10 cellular contexts compared by ENCODE assay signal in the genomic region with DNA sequence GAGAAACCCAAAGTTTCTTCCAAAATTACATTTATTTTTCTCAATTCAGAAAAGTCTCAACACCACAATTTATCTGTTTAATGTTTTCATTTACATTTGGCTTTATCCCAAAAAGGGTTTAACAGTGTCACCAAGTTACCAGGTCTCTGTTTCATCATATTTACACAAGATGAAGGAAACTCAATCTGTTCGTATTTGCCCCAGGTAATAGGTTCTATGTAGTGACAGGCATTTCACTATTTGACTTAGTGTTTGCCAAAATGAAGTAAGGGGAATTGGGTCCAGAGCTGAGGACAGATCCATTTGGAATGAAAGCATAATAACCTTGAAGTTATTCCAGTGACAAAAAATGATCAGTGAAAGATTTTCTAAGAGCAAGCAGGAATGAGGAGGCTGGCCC. TPM values are rescaled to one million over a fixed set of nuclear protein-coding genes. Genes with fewer than 3 reads are reported as not detected.
DNase-seq lines count a peak whose midpoint lies in the region; ATAC-seq and TF ChIP-seq lines count a peak whose summit lies in the region.
"Had no signal": no experiment of that assay in that cellular context is flagged by ENCODE, and none has a peak within 500 bp of the region (broad histone marks: within the 10 kb centered on the region; RNA-seq: fewer than 3 reads in every experiment).

No MANE protein-coding gene starts in this region.

- ATAC-seq in Panc1, result no peak
- ATAC-seq in HG02970 (IDR thresholded peaks at IDR 0.05; ENCODE audit: low FRiP score, unreplicated experiment), result no peak
- no peak for ATAC-seq in HG03139 (IDR thresholded peaks at IDR 0.05; ENCODE audit: unreplicated experiment)
- no peak for ATAC-seq in GM18498 (IDR thresholded peaks at IDR 0.05; ENCODE audit: unreplicated experiment)

- CTCF ChIA-PET in Panc1 (lab: Charles Lee), result interaction anchor here (0.8 to 2.7 kb wide), 3 partner anchors 81 to 142 kb away, joined by 3 to 20 read pairs (median 6); no protein-coding TSS in a partner anchor

- BruUV-seq in Panc1 (replicated peaks; lab: Mats Ljungman, UMichigan), result no TSS peak

- intact Hi-C loops in Panc1 (cut with micrococcal nuclease; ENCODE audit: unreplicated experiment) (loop anchor here (1.0 to 2.0 kb wide), 2 partner anchors 139 to 225 kb away; no protein-coding TSS in a partner anchor), tibial artery (cut with DNase I; ENCODE audit: low total_unique reads) (loop anchor here (1.0 kb wide), 1 partner anchor 139 kb away; no protein-coding TSS in a partner anchor)

- H3K4me1 ChIP-seq in Panc1 (ENCODE audit: control insufficient read depth, insufficient read depth, low read length), result peaks cover 7% of the 10 kb centered on the region
- peaks cover 0 to 19% (median 16%) of the 10 kb centered on the region in 4 donors for H3K4me1 ChIP-seq in liver (ENCODE audit: control insufficient read depth in 4 of 4, insufficient read depth in 4 of 4, low read length in 3 of 4)
- H3K4me1 ChIP-seq in tibial artery, result peaks cover 0 to 21% (median 5%) of the 10 kb centered on the region in 4 donors
- H3K4me1 ChIP-seq: colonic mucosa had no signal

- DNase-seq in DMS153 (lab: John Stamatoyannopoulos, UW) (peak; percentile 7), DMS153 treated with DMSO at 0.1 percent for 48 hours (lab: John Stamatoyannopoulos, UW; ENCODE audit: unreplicated experiment) (no peak), Panc1 (ENCODE audit: low read depth, low spot score) (no peak), tibial artery (no peak)
- DNase-seq: NCI-H1417 treated with DMSO at 0.1 percent for 48 hours had no signal

- TF ChIP-seq CTCF in Panc1 (IDR thresholded peaks at IDR 0.05) (no peak), liver (IDR thresholded peaks at IDR 0.05; ENCODE audit: low read depth, low read length, missing input control) (no peak), tibial artery (IDR thresholded peaks at IDR 0.05) (no peak)

- WGBS in liver, result 19% methylated on average over 1 of the region's 1 CpG

- in situ Hi-C loops in Panc1 (cut with HindIII; ENCODE audit: low pct_unique_long_range_greater_than_20kb, low sequenced_read_pairs), result no loop called here

- peak in 1 of 2 donors; percentile 22 for TF ChIP-seq RAD21 in liver (IDR thresholded peaks at IDR 0.05)

- H3K9me3 ChIP-seq in Panc1 (ENCODE audit: control insufficient read depth, insufficient read depth, low read depth, low read length) (no peaks in the 10 kb centered on the region), liver (ENCODE audit: control insufficient read depth in 4 of 4, low read length in 3 of 4) (no peaks in the 10 kb centered on the region), tibial artery (no peaks in the 10 kb centered on the region)
- H3K9me3 ChIP-seq: colonic mucosa had no signal

- H3K27ac ChIP-seq in Panc1 (ENCODE audit: low read length) (peak overlapping the region; percentile 46; the same call in 1 of the 2 replicates), liver (ENCODE audit: low read depth in 1 of 2, low read length in 2 of 2) (peak overlapping the region; percentile 33 to 64), tibial artery (peak overlapping the region; percentile 50 to 61)
- H3K27ac ChIP-seq: colonic mucosa had no signal

- H3K4me3 ChIP-seq in Panc1 (ENCODE audit: low read depth in 2 of 2, low read length in 2 of 2), result no peak overlapping the region
- no peak overlapping the region for H3K4me3 ChIP-seq in liver (ENCODE audit: low read depth in 1 of 3, low read length in 3 of 3)
- H3K4me3 ChIP-seq in tibial artery, result no peak overlapping the region
- H3K4me3 ChIP-seq: colonic mucosa had no signal

- peak overlapping the region in 1 of 2 donors; percentile 47 for H3K9ac ChIP-seq in liver (ENCODE audit: low read depth in 1 of 2, low read length in 2 of 2)

- H3K27me3 ChIP-seq in Panc1 (ENCODE audit: control insufficient read depth, insufficient read depth, low read length) (no peaks in the 10 kb centered on the region), liver (ENCODE audit: control insufficient read depth in 4 of 4, insufficient read depth in 4 of 4, low read length in 3 of 4) (no peaks in the 10 kb centered on the region), tibial artery (no peaks in the 10 kb centered on the region)
- H3K27me3 ChIP-seq: colonic mucosa had no signal

- POLR2A ChIA-PET in Panc1 (lab: Charles Lee), result no interaction called here

- no peaks in the 10 kb centered on the region; the same call in 1 of the 2 replicates for H3K36me3 ChIP-seq in Panc1 (ENCODE audit: control insufficient read depth, insufficient read depth, low read length)
- H3K36me3 ChIP-seq in liver (ENCODE audit: control insufficient read depth in 4 of 4, insufficient read depth in 3 of 4, low read depth in 1 of 4, low read length in 3 of 4), result peaks cover 8 to 30% (median 19%) of the 10 kb centered on the region in 4 donors
- peaks cover 39 to 47% (median 45%) of the 10 kb centered on the region in 3 donors for H3K36me3 ChIP-seq in tibial artery
- H3K36me3 ChIP-seq: colonic mucosa had no signal

TF ChIP-seq in liver, 16 proteins besides CTCF, POLR2A, EP300 and RAD21:
- TF ChIP-seq, protein P1, sequence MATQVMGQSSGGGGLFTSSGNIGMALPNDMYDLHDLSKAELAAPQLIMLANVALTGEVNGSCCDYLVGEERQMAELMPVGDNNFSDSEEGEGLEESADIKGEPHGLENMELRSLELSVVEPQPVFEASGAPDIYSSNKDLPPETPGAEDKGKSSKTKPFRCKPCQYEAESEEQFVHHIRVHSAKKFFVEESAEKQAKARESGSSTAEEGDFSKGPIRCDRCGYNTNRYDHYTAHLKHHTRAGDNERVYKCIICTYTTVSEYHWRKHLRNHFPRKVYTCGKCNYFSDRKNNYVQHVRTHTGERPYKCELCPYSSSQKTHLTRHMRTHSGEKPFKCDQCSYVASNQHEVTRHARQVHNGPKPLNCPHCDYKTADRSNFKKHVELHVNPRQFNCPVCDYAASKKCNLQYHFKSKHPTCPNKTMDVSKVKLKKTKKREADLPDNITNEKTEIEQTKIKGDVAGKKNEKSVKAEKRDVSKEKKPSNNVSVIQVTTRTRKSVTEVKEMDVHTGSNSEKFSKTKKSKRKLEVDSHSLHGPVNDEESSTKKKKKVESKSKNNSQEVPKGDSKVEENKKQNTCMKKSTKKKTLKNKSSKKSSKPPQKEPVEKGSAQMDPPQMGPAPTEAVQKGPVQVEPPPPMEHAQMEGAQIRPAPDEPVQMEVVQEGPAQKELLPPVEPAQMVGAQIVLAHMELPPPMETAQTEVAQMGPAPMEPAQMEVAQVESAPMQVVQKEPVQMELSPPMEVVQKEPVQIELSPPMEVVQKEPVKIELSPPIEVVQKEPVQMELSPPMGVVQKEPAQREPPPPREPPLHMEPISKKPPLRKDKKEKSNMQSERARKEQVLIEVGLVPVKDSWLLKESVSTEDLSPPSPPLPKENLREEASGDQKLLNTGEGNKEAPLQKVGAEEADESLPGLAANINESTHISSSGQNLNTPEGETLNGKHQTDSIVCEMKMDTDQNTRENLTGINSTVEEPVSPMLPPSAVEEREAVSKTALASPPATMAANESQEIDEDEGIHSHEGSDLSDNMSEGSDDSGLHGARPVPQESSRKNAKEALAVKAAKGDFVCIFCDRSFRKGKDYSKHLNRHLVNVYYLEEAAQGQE (IDR thresholded peaks at IDR 0.05), result no peak
- TF ChIP-seq FOXA2 (IDR thresholded peaks at IDR 0.05), result peak; percentile 81
- TF ChIP-seq JUND (IDR thresholded peaks at IDR 0.05), result no peak
- no peak for TF ChIP-seq HNF4G (IDR thresholded peaks at IDR 0.05)
- TF ChIP-seq TAF1 (conservative IDR thresholded peaks at IDR 0.05), result no peak
- no peak for TF ChIP-seq SP1 (IDR thresholded peaks at IDR 0.05)
- no peak for TF ChIP-seq GABPA (IDR thresholded peaks at IDR 0.05 in 1 of 2, conservative IDR thresholded peaks at IDR 0.05 in 1 of 2)
- TF ChIP-seq, protein P2, sequence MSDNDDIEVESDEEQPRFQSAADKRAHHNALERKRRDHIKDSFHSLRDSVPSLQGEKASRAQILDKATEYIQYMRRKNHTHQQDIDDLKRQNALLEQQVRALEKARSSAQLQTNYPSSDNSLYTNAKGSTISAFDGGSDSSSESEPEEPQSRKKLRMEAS (IDR thresholded peaks at IDR 0.05), result no peak
- no peak for TF ChIP-seq EGR1 (IDR thresholded peaks at IDR 0.05; ENCODE audit: low read depth in 2 of 2)
- TF ChIP-seq FOXA1 (IDR thresholded peaks at IDR 0.05), result no peak
- no peak for TF ChIP-seq NR2F2 (IDR thresholded peaks at IDR 0.05)
- peak in 1 of 2 donors; percentile 22 for TF ChIP-seq RXRA (IDR thresholded peaks at IDR 0.05)
- TF ChIP-seq, protein P3, sequence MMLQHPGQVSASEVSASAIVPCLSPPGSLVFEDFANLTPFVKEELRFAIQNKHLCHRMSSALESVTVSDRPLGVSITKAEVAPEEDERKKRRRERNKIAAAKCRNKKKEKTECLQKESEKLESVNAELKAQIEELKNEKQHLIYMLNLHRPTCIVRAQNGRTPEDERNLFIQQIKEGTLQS (IDR thresholded peaks at IDR 0.05), result no peak
- TF ChIP-seq, protein P4, sequence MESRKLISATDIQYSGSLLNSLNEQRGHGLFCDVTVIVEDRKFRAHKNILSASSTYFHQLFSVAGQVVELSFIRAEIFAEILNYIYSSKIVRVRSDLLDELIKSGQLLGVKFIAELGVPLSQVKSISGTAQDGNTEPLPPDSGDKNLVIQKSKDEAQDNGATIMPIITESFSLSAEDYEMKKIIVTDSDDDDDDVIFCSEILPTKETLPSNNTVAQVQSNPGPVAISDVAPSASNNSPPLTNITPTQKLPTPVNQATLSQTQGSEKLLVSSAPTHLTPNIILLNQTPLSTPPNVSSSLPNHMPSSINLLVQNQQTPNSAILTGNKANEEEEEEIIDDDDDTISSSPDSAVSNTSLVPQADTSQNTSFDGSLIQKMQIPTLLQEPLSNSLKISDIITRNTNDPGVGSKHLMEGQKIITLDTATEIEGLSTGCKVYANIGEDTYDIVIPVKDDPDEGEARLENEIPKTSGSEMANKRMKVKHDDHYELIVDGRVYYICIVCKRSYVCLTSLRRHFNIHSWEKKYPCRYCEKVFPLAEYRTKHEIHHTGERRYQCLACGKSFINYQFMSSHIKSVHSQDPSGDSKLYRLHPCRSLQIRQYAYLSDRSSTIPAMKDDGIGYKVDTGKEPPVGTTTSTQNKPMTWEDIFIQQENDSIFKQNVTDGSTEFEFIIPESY (IDR thresholded peaks at IDR 0.05), result no peak
- peak in 1 of 2 donors; percentile 44 for TF ChIP-seq HNF4A (conservative IDR thresholded peaks at IDR 0.05)
- peak; percentile 21 for TF ChIP-seq YY1 (IDR thresholded peaks at IDR 0.05)

RNA-seq across cellular contexts. Expression of a gene that starts 31.7 kb away (rescaled TPM):
- 46.0 TPM for total RNA-seq in Panc1 (2021; ENCODE audit: unreplicated experiment)
- polyA plus RNA-seq in Panc1 (2012; ENCODE audit: insufficient read length), result 70.0 TPM
- total RNA-seq in liver, result 10 to 100 TPM; 26.8 to 39.4 TPM
- polyA plus RNA-seq in liver, result 10 to 100 TPM; 21.3 to 25.2 TPM
